21 cellular contexts compared by ENCODE assay signal in the genomic region with DNA sequence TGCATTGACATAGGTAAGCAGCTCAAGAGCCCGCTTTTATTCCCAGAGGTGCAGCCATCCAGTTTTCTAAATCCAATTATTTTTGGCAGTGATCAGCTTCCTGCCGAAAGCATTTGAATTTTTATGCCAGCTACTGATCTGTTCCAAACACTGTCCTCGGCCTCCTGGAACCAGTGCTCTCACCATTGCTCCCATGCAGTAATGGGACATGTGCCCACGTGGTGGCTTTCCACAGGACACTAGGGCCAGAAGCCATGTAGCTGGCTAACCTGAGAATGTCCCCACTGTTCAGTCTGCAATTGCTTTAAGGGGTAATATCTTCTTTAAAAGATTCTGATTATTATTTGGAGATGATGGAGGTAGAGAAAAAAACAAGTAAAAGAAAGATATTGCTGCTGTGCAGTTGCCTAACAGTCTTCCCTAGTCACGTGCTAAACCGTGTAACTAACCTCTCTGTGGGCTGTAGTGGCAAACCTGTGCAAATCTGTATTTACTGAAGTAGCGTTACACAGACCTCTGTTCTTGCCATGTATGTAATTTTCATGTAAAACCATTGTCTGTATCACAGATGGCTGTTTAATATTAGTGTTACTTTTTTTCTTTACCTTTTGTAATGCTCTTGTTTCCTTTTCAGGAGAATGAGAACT. TPM values are rescaled to one million over a fixed set of nuclear protein-coding genes. Genes with fewer than 3 reads are reported as not detected.
DNase-seq lines count a peak whose midpoint lies in the region; ATAC-seq and TF ChIP-seq lines count a peak whose summit lies in the region.
"Had no signal": no experiment of that assay in that cellular context is flagged by ENCODE, and none has a peak within 500 bp of the region (broad histone marks: within the 10 kb centered on the region; RNA-seq: fewer than 3 reads in every experiment).

No MANE protein-coding gene starts in this region.

- H3K36me3 Mint-ChIP-seq in activated CD8-positive, alpha-beta memory T cell treated with anti-CD3 and anti-CD28 coated beads, Interleukin-2, amount 10 ng/mL, durations not matched to agents 7 days and 5 days = no peaks in the 10 kb centered on the region
- H3K36me3 Mint-ChIP-seq in natural killer cell = no peaks in the 10 kb centered on the region

- H3K4me1 ChIP-seq in OCI-LY3 (ENCODE audit: low read length) = peaks cover 44% of the 10 kb centered on the region

- H3K9ac ChIP-seq in OCI-LY3 (ENCODE audit: low read length) = 0 out of 2 replicates have a peak overlapping the region, but pooled peaks have one; percentile 5
- H3K9ac ChIP-seq: GM23248 had no signal

- no peak overlapping the region for H3K4me3 Mint-ChIP-seq in activated CD8-positive, alpha-beta memory T cell treated with anti-CD3 and anti-CD28 coated beads, Interleukin-2, amount 10 ng/mL, durations not matched to agents 7 days and 5 days
- H3K4me3 Mint-ChIP-seq in natural killer cell = peak overlapping the region; percentile 47
- H3K4me3 Mint-ChIP-seq: H9, HFFc6 had no signal

- no peak overlapping the region; the same call in 1 of the 2 replicates for H2AFZ ChIP-seq in OCI-LY3 (ENCODE audit: low read depth, low read length)
- H2AFZ ChIP-seq: GM23248 had no signal

- no peak overlapping the region for H3K4me3 ChIP-seq in OCI-LY3 (ENCODE audit: low read length)
- H3K4me3 ChIP-seq: GM23248 had no signal

- H3K36me3 ChIP-seq in OCI-LY3 (replicated peaks; ENCODE audit: low read depth, low read length) = no peaks in the 10 kb centered on the region
- H3K36me3 ChIP-seq: BE2C had no signal

- H3K4me1 Mint-ChIP-seq in activated CD8-positive, alpha-beta memory T cell treated with anti-CD3 and anti-CD28 coated beads, Interleukin-2, amount 10 ng/mL, durations not matched to agents 7 days and 5 days = peaks cover 26% of the 10 kb centered on the region
- H3K4me1 Mint-ChIP-seq in natural killer cell = peaks cover 13 to 17% of the 10 kb centered on the region in 2 donors
- H3K4me1 Mint-ChIP-seq: H9 had no signal

- no peak for DNase-seq in activated CD8-positive, alpha-beta memory T cell treated with anti-CD3 and anti-CD28 coated beads, Interleukin-2, amount 10 ng/mL, durations not matched to agents 7 days and 5 days
- DNase-seq in activated CD8-positive, alpha-beta memory T cell treated with anti-CD3 and anti-CD28 coated beads, Interleukin-2, amount 50 U/mL, for 48 hours = no peak
- DNase-seq in G401 (ENCODE audit: low spot score) (peak; percentile 38), natural killer cell (no peak), SW480 (ENCODE audit: low spot score) (no peak)
- DNase-seq: BE2C, COR-L47, DMS79, GM23248, H9, HFFc6, Kasumi-1, NCI-H1417 treated with DMSO at 0.1 percent for 48 hours, NCI-H187, NCI-H2107, NCI-H446 treated with DMSO at 0.1 percent for 48 hours, NCI-H526 treated with DMSO at 0.1 percent for 48 hours, SHP77 treated with DMSO at 0.1 percent for 48 hours had no signal

- H3K9me3 Mint-ChIP-seq in activated CD8-positive, alpha-beta memory T cell treated with anti-CD3 and anti-CD28 coated beads, Interleukin-2, amount 10 ng/mL, durations not matched to agents 7 days and 5 days (ENCODE audit: low read depth) = no peaks in the 10 kb centered on the region
- no peaks in the 10 kb centered on the region for H3K9me3 Mint-ChIP-seq in natural killer cell
- H3K9me3 Mint-ChIP-seq: H9, HFFc6 had no signal

- TF ChIP-seq CTCF in OCI-LY3 (IDR thresholded peaks at IDR 0.05; ENCODE audit: low read depth, low read length) (no peak), natural killer cell (IDR thresholded peaks at IDR 0.05) (no peak)

- peak overlapping the region; percentile 9; the same call in 1 of the 2 replicates for H3K27ac ChIP-seq in OCI-LY3 (ENCODE audit: low read length)
- H3K27ac ChIP-seq: GM23248, RWPE1 had no signal

- intact Hi-C loops in natural killer cell (cut with micrococcal nuclease) = no loop called here

- peak overlapping the region; percentile 55 for H3K27ac Mint-ChIP-seq in activated CD8-positive, alpha-beta memory T cell treated with anti-CD3 and anti-CD28 coated beads, Interleukin-2, amount 10 ng/mL, durations not matched to agents 7 days and 5 days
- H3K27ac Mint-ChIP-seq in natural killer cell = peak overlapping the region; percentile 2 to 49
- H3K27ac Mint-ChIP-seq: H9, HFFc6 had no signal

- CTCF ChIA-PET in activated CD8-positive, alpha-beta memory T cell treated with anti-CD3 and anti-CD28 coated beads, Interleukin-2, amount 10 ng/mL, durations not matched to agents 7 days and 5 days (lab: Charles Lee) = interaction anchor here (1.6 to 1.9 kb wide), 2 partner anchors 20 to 151 kb away, joined by 4 to 5 read pairs; no protein-coding TSS in a partner anchor

- no peaks in the 10 kb centered on the region for H3K9me3 ChIP-seq in OCI-LY3 (ENCODE audit: insufficient read depth, low read length)
- H3K9me3 ChIP-seq: BE2C had no signal

- H3K4me2 ChIP-seq in OCI-LY3 (ENCODE audit: low read length) = peak overlapping the region; percentile 67

- no peaks in the 10 kb centered on the region for H4K20me1 ChIP-seq in OCI-LY3 (ENCODE audit: insufficient read depth, low read length)

- no peaks in the 10 kb centered on the region for H3K79me2 ChIP-seq in OCI-LY3 (ENCODE audit: low read length)

- no peaks in the 10 kb centered on the region for H3K27me3 ChIP-seq in OCI-LY3 (ENCODE audit: low read depth, low read length)
- H3K27me3 ChIP-seq: BE2C had no signal

- no peak for ATAC-seq in activated CD8-positive, alpha-beta memory T cell treated with anti-CD3 and anti-CD28 coated beads, Interleukin-2, amount 10 ng/mL, durations not matched to agents 7 days and 5 days
- ATAC-seq in natural killer cell (no peak), GM19328 (IDR thresholded peaks at IDR 0.05; ENCODE audit: unreplicated experiment) (no peak)

- in situ Hi-C loops in G401 (cut with HindIII; ENCODE audit: low sequenced_read_pairs) = loop anchor here (25.0 kb wide), 1 partner anchor 152 kb away; no protein-coding TSS in a partner anchor

- H3K27me3 Mint-ChIP-seq in activated CD8-positive, alpha-beta memory T cell treated with anti-CD3 and anti-CD28 coated beads, Interleukin-2, amount 10 ng/mL, durations not matched to agents 7 days and 5 days = peaks cover 4% of the 10 kb centered on the region
- peaks cover 0 to 6% of the 10 kb centered on the region in 2 donors for H3K27me3 Mint-ChIP-seq in natural killer cell (ENCODE audit: low read depth in 2 of 2)

RNA-seq across cellular contexts. Expression of a gene that starts 13.0 kb away (rescaled TPM):
- 1 to 10 TPM in 1 of 2 experiments, under 1 TPM in 1; 0.64 to 1.0 TPM for total RNA-seq in activated CD8-positive, alpha-beta memory T cell treated with anti-CD3 and anti-CD28 coated beads, Interleukin-2, amount 10 ng/mL, durations not matched to agents 7 days and 5 days
- total RNA-seq in G401 (2014; rRNA removed; shearing (Covaris generic)) = 0.14 and 0.98 TPM in 2 replicates
- total RNA-seq in natural killer cell = 1 to 10 TPM; 1.6 to 3.6 (median 3.2) TPM
